Comparison of ENCODE assay signal across 15 cellular contexts in the genomic region with DNA sequence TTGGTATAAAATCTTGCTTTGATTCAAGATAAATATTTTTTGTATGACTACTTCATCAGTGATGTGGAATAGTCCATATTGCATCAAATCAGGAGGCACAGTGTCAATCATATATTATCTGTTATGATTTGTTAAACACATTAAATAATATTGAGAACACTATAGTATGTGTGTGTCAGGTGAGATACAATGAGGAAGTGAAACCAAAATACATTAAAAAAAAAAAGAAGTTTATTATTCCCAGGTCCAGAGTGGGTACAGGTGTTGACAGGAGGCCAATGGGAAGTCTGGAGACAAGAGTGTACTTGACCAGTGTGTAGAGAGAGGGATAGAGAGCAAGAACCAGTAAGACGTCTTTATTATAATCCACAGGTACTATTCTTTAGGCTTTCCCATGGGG.
"Had no signal": no experiment of that assay in that cellular context is flagged by ENCODE, and none has a peak within 500 bp of the region (broad histone marks: within the 10 kb centered on the region; RNA-seq: fewer than 3 reads in every experiment).

No MANE protein-coding gene starts in this region.

- H3K36me3 Mint-ChIP-seq: activated naive CD4-positive, alpha-beta T cell treated with anti-CD3 and anti-CD28 coated beads, Interleukin-2, amount 50 U/mL, for 24 hours had no signal

- H3K27me3 Mint-ChIP-seq: activated naive CD4-positive, alpha-beta T cell treated with anti-CD3 and anti-CD28 coated beads, Interleukin-2, amount 50 U/mL, for 24 hours; activated T-cell treated with anti-CD3 and anti-CD28 coated beads, Interleukin-2, amount 50 U/mL, for 24 hours; stimulated activated naive B cell treated with anti-CD40 and anti-IgM and Interleukin-4, amounts not matched to agents 10 μg/mL and 1 μg/mL and 100 μg/mL, for 72 hours had no signal

- H3K4me1 Mint-ChIP-seq: activated naive CD4-positive, alpha-beta T cell treated with anti-CD3 and anti-CD28 coated beads, Interleukin-2, amount 50 U/mL, for 24 hours had no signal

- ATAC-seq: heart right ventricle; left lung; sciatic nerve; stimulated activated naive B cell treated with anti-CD40 and anti-IgM and Interleukin-4, amounts not matched to agents 10 μg/mL and 1 μg/mL and 100 μg/mL, for 72 hours had no signal

- DNase-seq: activated CD4-positive, alpha-beta T cell treated with anti-CD3 and anti-CD28 coated beads, Interleukin-2, amount 50 U/mL, for 1 hour; activated effector memory CD4-positive, alpha-beta T cell treated with Interleukin-2 at 50 U/mL for 16 hours; activated T-cell treated with anti-CD3 and anti-CD28 coated beads, Interleukin-2, amount 50 U/mL, for 24 hours; caudate nucleus; effector memory CD4-positive, alpha-beta T cell; heart right ventricle; left lung; spleen; stimulated activated CD4-positive, alpha-beta T cell treated with anti-CD3 and anti-CD28 coated beads, Interleukin-1b, Interleukin-23, amount 100 ng/mL, for 48 hours; stimulated activated naive B cell treated with anti-CD40 and anti-IgM and Interleukin-4, amounts not matched to agents 10 μg/mL and 1 μg/mL and 100 μg/mL, for 72 hours had no signal

- H3K9me3 Mint-ChIP-seq: activated naive CD4-positive, alpha-beta T cell treated with anti-CD3 and anti-CD28 coated beads, Interleukin-2, amount 50 U/mL, for 24 hours; activated T-cell treated with anti-CD3 and anti-CD28 coated beads, Interleukin-2, amount 50 U/mL, for 24 hours; stimulated activated naive B cell treated with anti-CD40 and anti-IgM and Interleukin-4, amounts not matched to agents 10 μg/mL and 1 μg/mL and 100 μg/mL, for 72 hours had no signal

- H3K4me3 Mint-ChIP-seq: activated naive CD4-positive, alpha-beta T cell treated with anti-CD3 and anti-CD28 coated beads, Interleukin-2, amount 50 U/mL, for 24 hours; activated T-cell treated with anti-CD3 and anti-CD28 coated beads, Interleukin-2, amount 50 U/mL, for 24 hours; neural crest cell; stimulated activated naive B cell treated with anti-CD40 and anti-IgM and Interleukin-4, amounts not matched to agents 10 μg/mL and 1 μg/mL and 100 μg/mL, for 72 hours had no signal

- H3K27ac Mint-ChIP-seq: activated naive CD4-positive, alpha-beta T cell treated with anti-CD3 and anti-CD28 coated beads, Interleukin-2, amount 50 U/mL, for 24 hours; activated T-cell treated with anti-CD3 and anti-CD28 coated beads, Interleukin-2, amount 50 U/mL, for 24 hours; stimulated activated naive B cell treated with anti-CD40 and anti-IgM and Interleukin-4, amounts not matched to agents 10 μg/mL and 1 μg/mL and 100 μg/mL, for 72 hours had no signal

- FAIRE-seq: frontal cortex, islet of Langerhans had no signal
